Comparison of ENCODE assay signal across 2 cellular contexts in genomic region chr7:150910996-150911422, GRCh38.
TF ChIP-seq lines count a peak whose summit lies in the region.

No MANE protein-coding gene starts in this region.

TF ChIP-seq in HCT116, 20 proteins besides CTCF, POLR2A, EP300 and RAD21:
- TF ChIP-seq YY1 (IDR thresholded peaks at IDR 0.05; ENCODE audit: extremely low read depth, insufficient replicate concordance, low read depth, low read length), result no peak
- no peak for TF ChIP-seq CEBPB (IDR thresholded peaks at IDR 0.05; ENCODE audit: low read depth)
- TF ChIP-seq ELF1 (IDR thresholded peaks at IDR 0.05; ENCODE audit: borderline replicate concordance, low read depth), result no peak
- no peak for TF ChIP-seq SIN3A (IDR thresholded peaks at IDR 0.05; ENCODE audit: low read depth)
- TF ChIP-seq, protein P1, sequence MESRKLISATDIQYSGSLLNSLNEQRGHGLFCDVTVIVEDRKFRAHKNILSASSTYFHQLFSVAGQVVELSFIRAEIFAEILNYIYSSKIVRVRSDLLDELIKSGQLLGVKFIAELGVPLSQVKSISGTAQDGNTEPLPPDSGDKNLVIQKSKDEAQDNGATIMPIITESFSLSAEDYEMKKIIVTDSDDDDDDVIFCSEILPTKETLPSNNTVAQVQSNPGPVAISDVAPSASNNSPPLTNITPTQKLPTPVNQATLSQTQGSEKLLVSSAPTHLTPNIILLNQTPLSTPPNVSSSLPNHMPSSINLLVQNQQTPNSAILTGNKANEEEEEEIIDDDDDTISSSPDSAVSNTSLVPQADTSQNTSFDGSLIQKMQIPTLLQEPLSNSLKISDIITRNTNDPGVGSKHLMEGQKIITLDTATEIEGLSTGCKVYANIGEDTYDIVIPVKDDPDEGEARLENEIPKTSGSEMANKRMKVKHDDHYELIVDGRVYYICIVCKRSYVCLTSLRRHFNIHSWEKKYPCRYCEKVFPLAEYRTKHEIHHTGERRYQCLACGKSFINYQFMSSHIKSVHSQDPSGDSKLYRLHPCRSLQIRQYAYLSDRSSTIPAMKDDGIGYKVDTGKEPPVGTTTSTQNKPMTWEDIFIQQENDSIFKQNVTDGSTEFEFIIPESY (IDR thresholded peaks at IDR 0.05; ENCODE audit: extremely low read depth, insufficient replicate concordance, low read length), result no peak
- TF ChIP-seq CBX3 (IDR thresholded peaks at IDR 0.05; ENCODE audit: low read depth), result no peak
- no peak for TF ChIP-seq ZFX (IDR thresholded peaks at IDR 0.05)
- TF ChIP-seq EGR1 (IDR thresholded peaks at IDR 0.05; ENCODE audit: low read depth), result no peak
- TF ChIP-seq MAX (IDR thresholded peaks at IDR 0.05), result no peak
- no peak for TF ChIP-seq JUND (IDR thresholded peaks at IDR 0.05)
- TF ChIP-seq, protein P2, sequence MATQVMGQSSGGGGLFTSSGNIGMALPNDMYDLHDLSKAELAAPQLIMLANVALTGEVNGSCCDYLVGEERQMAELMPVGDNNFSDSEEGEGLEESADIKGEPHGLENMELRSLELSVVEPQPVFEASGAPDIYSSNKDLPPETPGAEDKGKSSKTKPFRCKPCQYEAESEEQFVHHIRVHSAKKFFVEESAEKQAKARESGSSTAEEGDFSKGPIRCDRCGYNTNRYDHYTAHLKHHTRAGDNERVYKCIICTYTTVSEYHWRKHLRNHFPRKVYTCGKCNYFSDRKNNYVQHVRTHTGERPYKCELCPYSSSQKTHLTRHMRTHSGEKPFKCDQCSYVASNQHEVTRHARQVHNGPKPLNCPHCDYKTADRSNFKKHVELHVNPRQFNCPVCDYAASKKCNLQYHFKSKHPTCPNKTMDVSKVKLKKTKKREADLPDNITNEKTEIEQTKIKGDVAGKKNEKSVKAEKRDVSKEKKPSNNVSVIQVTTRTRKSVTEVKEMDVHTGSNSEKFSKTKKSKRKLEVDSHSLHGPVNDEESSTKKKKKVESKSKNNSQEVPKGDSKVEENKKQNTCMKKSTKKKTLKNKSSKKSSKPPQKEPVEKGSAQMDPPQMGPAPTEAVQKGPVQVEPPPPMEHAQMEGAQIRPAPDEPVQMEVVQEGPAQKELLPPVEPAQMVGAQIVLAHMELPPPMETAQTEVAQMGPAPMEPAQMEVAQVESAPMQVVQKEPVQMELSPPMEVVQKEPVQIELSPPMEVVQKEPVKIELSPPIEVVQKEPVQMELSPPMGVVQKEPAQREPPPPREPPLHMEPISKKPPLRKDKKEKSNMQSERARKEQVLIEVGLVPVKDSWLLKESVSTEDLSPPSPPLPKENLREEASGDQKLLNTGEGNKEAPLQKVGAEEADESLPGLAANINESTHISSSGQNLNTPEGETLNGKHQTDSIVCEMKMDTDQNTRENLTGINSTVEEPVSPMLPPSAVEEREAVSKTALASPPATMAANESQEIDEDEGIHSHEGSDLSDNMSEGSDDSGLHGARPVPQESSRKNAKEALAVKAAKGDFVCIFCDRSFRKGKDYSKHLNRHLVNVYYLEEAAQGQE (IDR thresholded peaks at IDR 0.05; ENCODE audit: low read depth), result no peak
- no peak for TF ChIP-seq FOSL1 (IDR thresholded peaks at IDR 0.05; ENCODE audit: low read depth)
- no peak for TF ChIP-seq EZH2phosphoT487 (IDR thresholded peaks at IDR 0.05; ENCODE audit: borderline replicate concordance)
- no peak for TF ChIP-seq ZNF274 (IDR thresholded peaks at IDR 0.05; ENCODE audit: low read depth, low read length)
- TF ChIP-seq, protein P3, sequence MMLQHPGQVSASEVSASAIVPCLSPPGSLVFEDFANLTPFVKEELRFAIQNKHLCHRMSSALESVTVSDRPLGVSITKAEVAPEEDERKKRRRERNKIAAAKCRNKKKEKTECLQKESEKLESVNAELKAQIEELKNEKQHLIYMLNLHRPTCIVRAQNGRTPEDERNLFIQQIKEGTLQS (IDR thresholded peaks at IDR 0.05), result no peak
- TF ChIP-seq TCF7L2 (IDR thresholded peaks at IDR 0.05; ENCODE audit: borderline replicate concordance, extremely low read depth, insufficient read depth, insufficient read length), result no peak
- no peak for TF ChIP-seq EZH2 (IDR thresholded peaks at IDR 0.05)
- TF ChIP-seq POLR2AphosphoS5 (IDR thresholded peaks at IDR 0.05; ENCODE audit: low read depth, low read length), result no peak

TF ChIP-seq in HepG2, 621 proteins besides CTCF, POLR2A, EP300 and RAD21:
- TF ChIP-seq ZNF430 (CRISPR knock-in tag; IDR thresholded peaks at IDR 0.05), result no peak
- TF ChIP-seq, protein P4, sequence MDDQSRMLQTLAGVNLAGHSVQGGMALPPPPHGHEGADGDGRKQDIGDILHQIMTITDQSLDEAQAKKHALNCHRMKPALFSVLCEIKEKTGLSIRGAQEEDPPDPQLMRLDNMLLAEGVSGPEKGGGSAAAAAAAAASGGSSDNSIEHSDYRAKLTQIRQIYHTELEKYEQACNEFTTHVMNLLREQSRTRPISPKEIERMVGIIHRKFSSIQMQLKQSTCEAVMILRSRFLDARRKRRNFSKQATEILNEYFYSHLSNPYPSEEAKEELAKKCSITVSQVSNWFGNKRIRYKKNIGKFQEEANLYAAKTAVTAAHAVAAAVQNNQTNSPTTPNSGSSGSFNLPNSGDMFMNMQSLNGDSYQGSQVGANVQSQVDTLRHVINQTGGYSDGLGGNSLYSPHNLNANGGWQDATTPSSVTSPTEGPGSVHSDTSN (CRISPR knock-in tag; IDR thresholded peaks at IDR 0.05; ENCODE audit: borderline replicate concordance), result no peak
- TF ChIP-seq, protein P5, sequence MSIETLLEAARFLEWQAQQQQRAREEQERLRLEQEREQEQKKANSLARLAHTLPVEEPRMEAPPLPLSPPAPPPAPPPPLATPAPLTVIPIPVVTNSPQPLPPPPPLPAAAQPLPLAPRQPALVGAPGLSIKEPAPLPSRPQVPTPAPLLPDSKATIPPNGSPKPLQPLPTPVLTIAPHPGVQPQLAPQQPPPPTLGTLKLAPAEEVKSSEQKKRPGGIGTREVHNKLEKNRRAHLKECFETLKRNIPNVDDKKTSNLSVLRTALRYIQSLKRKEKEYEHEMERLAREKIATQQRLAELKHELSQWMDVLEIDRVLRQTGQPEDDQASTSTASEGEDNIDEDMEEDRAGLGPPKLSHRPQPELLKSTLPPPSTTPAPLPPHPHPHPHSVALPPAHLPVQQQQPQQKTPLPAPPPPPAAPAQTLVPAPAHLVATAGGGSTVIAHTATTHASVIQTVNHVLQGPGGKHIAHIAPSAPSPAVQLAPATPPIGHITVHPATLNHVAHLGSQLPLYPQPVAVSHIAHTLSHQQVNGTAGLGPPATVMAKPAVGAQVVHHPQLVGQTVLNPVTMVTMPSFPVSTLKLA (IDR thresholded peaks at IDR 0.05), result peak; percentile 90
